Comparison of ENCODE assay signal across 8 cellular contexts in the genomic region with DNA sequence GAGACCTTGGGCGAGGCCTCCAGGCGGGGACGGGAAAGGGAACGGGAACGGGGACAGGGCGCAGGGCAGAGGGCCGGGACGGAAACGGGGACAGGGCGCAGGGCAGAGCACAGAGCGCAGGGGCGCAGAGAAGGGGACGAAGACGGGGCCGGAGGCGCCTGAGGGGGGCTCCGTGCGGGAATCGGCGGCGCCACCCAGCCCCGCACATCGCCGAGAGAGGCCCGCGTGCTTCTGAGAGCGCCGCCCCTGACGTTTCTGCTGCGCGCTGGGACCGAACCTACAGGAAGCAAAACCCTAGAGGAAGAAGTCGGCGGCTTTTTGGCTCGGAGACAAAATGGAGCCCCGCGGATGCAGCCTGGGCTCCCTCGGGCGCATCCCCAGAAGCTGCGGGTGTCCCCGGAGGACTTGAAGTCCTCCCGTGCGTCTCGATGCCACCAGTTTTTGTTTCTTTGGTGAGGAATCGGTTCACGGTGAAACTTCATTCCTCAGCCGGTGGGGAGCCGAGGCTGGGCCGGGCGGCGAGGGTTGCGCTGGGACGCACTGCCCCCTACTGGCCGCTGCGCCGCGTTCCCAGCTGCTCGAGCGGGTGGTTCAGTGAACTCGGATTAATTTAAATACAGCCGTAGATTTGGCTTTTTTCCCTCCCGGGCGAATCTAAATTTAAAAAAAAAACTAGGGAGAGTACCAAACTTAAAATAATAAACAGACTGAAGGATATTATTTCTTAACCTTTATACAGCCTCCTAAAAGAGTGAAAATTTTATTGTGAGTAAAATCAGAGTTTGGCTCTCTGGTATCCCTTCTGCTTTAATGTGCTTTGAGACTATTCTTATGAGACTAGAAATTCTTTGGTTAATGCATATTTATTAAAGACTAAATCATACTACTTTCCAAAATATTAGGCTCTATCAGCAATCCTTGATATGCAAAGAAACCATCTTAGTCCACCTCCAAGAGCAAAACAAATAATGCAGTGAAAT.
DNase-seq lines count a peak whose midpoint lies in the region; ATAC-seq and TF ChIP-seq lines count a peak whose summit lies in the region.

No MANE protein-coding gene starts in this region.

- peak; percentile 79 for TF ChIP-seq CTCF in psoas muscle (IDR thresholded peaks at IDR 0.05)

- peaks cover 10% of the 10 kb centered on the region for H3K27me3 Mint-ChIP-seq in IgD-negative memory B cell

- H3K4me3 ChIP-seq in right cardiac atrium (ENCODE audit: low read length) (peak overlapping the region; percentile 62), psoas muscle (peak overlapping the region; percentile 67)

- H3K27me3 ChIP-seq in right cardiac atrium (ENCODE audit: control insufficient read depth, insufficient read depth) (no peaks in the 10 kb centered on the region), psoas muscle (ENCODE audit: insufficient read depth in 3 of 3, low read length in 2 of 3) (peaks cover 0 to 3% (median 0%) of the 10 kb centered on the region in 3 donors)

- under 1% methylated on average over 63 of the region's 63 CpGs for WGBS in right cardiac atrium
- 0 to 1% (median 0%) methylated on average over 39 to 63 of the region's 63 CpGs for WGBS in psoas muscle, 3 donors

- peak overlapping the region; percentile 18 to 83 (median 78) for H3K4me3 Mint-ChIP-seq in IgD-negative memory B cell

- H3K4me1 Mint-ChIP-seq in IgD-negative memory B cell = peaks cover 13 to 20% (median 14%) of the 10 kb centered on the region in 3 donors

- H3K36me3 ChIP-seq in psoas muscle (ENCODE audit: insufficient read depth in 1 of 2, low read depth in 1 of 2) = no peaks in the 10 kb centered on the region

- H3K36me3 Mint-ChIP-seq in IgD-negative memory B cell = no peaks in the 10 kb centered on the region

- H3K4me1 ChIP-seq in right cardiac atrium (ENCODE audit: control insufficient read depth, insufficient read depth, low read length) (no peaks in the 10 kb centered on the region), psoas muscle (no peaks in the 10 kb centered on the region)

- ATAC-seq in GM21576 (IDR thresholded peaks at IDR 0.05; ENCODE audit: unreplicated experiment) (peak; percentile 93), right cardiac atrium (peak; percentile 87 to 93), psoas muscle (peak; percentile 65 to 90 (median 80))

- DNase-seq in ELF-1 (ENCODE audit: low read depth, low spot score) (peak; percentile 93), T-helper 1 cell (peak; percentile 11 to 71 (median 41)), anterior cingulate cortex (lab: John Stamatoyannopoulos, UW) (peak in 57 of 58 donors; percentile 50 to 91 (median 76)), right cardiac atrium (peak; percentile 77 to 91 (median 90)), psoas muscle (peak; percentile 65 to 78), ureter (ENCODE audit: low spot score) (peak; percentile 86)

- peaks cover 0 to 2% (median 0%) of the 10 kb centered on the region in 3 donors for H3K9me3 Mint-ChIP-seq in IgD-negative memory B cell

- intact Hi-C loops in right cardiac atrium (cut with DNase I) = loop anchor here in 1 of 4 donors (5.0 kb wide), 3 partner anchors 216 to 381 kb away; partner anchors contain the start of gene EFNB2
- intact Hi-C loops in psoas muscle (cut with DNase I) = loop anchor here in 1 of 2 donors (1.0 to 10.0 kb wide), 3 partner anchors 216 to 386 kb away; no protein-coding TSS in a partner anchor

- H3K27ac ChIP-seq in right cardiac atrium (ENCODE audit: low read length) = peak overlapping the region; percentile 76
- peak overlapping the region; percentile 81 for H3K27ac ChIP-seq in psoas muscle

- no peak overlapping the region for H3K27ac Mint-ChIP-seq in IgD-negative memory B cell

- H3K9me3 ChIP-seq in right cardiac atrium (ENCODE audit: control insufficient read depth, low read length) (no peaks in the 10 kb centered on the region), psoas muscle (no peaks in the 10 kb centered on the region)

Comparison
In these comparisons a context has a peak if more than half of its experiments do, and no peak if none do; other contexts are left out.
1. Peak in every context shown above with its lines: DNase-seq, ATAC-seq, H3K4me3 ChIP-seq and H3K27ac ChIP-seq.
2. DNase-seq: peak in every context shown above with its lines; median percentile 93 in ELF-1; 90 in right cardiac atrium; 86 in ureter; 76 in anterior cingulate cortex; 72 in psoas muscle; 41 in T-helper 1 cell.